1 cellular context compared by ENCODE assay signal in genomic region chr6:16821834-16822264, GRCh38.
TF ChIP-seq lines count a peak whose summit lies in the region.

No MANE protein-coding gene starts in this region.

TF ChIP-seq in HepG2, 621 proteins besides CTCF, POLR2A, EP300 and RAD21 (continued from another document and continues in another):
- TF ChIP-seq ETS1 (CRISPR knock-in tag; IDR thresholded peaks at IDR 0.05) = no peak
- TF ChIP-seq IRF9 (CRISPR knock-in tag; IDR thresholded peaks at IDR 0.05; ENCODE audit: borderline replicate concordance) = 0 out of 2 replicates have a peak, but pooled peaks have one; percentile 63
- no peak for TF ChIP-seq GRHL1 (CRISPR knock-in tag; conservative IDR thresholded peaks at IDR 0.05)
- TF ChIP-seq ZNF124 (CRISPR knock-in tag; IDR thresholded peaks at IDR 0.05) = peak; percentile 79; the same call in 1 of the 2 replicates
- TF ChIP-seq CCDC6 (CRISPR knock-in tag; IDR thresholded peaks at IDR 0.05) = peak; percentile 33; the same call in 1 of the 2 replicates
- TF ChIP-seq RAD51 (IDR thresholded peaks at IDR 0.05; ENCODE audit: borderline replicate concordance) = no peak
- TF ChIP-seq ZNF30 (CRISPR knock-in tag; IDR thresholded peaks at IDR 0.05) = no peak
- peak; percentile 93 for TF ChIP-seq ASH2L (IDR thresholded peaks at IDR 0.05; ENCODE audit: insufficient read length, low read depth, low read length)
- TF ChIP-seq SIN3A (IDR thresholded peaks at IDR 0.05; ENCODE audit: borderline replicate concordance, low read depth, low read length) = peak; percentile 90
- peak; percentile 99 for TF ChIP-seq ZNF501 (CRISPR knock-in tag; IDR thresholded peaks at IDR 0.05)
- peak; percentile 94 for TF ChIP-seq MEF2D (CRISPR knock-in tag; IDR thresholded peaks at IDR 0.05)
- TF ChIP-seq ZNF629 (CRISPR knock-in tag; conservative IDR thresholded peaks at IDR 0.05) = peak; percentile 77
- peak; percentile 91 for TF ChIP-seq ZNF362 (CRISPR knock-in tag; IDR thresholded peaks at IDR 0.05; ENCODE audit: borderline replicate concordance)
- TF ChIP-seq ZNF552 (CRISPR knock-in tag; IDR thresholded peaks at IDR 0.05; ENCODE audit: borderline replicate concordance) = peak; percentile 23; the same call in 1 of the 2 replicates
- no peak for TF ChIP-seq ZNF564 (CRISPR knock-in tag; IDR thresholded peaks at IDR 0.05)
- peak; percentile 88 for TF ChIP-seq ARNTL (CRISPR knock-in tag; IDR thresholded peaks at IDR 0.05)
- peak; percentile 89 for TF ChIP-seq TBL1XR1 (IDR thresholded peaks at IDR 0.05; ENCODE audit: borderline replicate concordance, low read length, partially characterized antibody)
- peak; percentile 80 for TF ChIP-seq BHLHE40 (IDR thresholded peaks at IDR 0.05; ENCODE audit: low read length)
- TF ChIP-seq TOPORS (CRISPR knock-in tag; IDR thresholded peaks at IDR 0.05) = peak; percentile 96
- TF ChIP-seq ZNF382 (CRISPR knock-in tag; IDR thresholded peaks at IDR 0.05; ENCODE audit: borderline replicate concordance) = no peak
- TF ChIP-seq RARA (CRISPR knock-in tag; IDR thresholded peaks at IDR 0.05) = peak; percentile 97
- TF ChIP-seq ZNF747 (CRISPR knock-in tag; IDR thresholded peaks at IDR 0.05; ENCODE audit: borderline replicate concordance) = no peak
- peak; percentile 80 for TF ChIP-seq ZBTB26 (CRISPR knock-in tag; IDR thresholded peaks at IDR 0.05; ENCODE audit: borderline replicate concordance)
- TF ChIP-seq FOXA3 (CRISPR knock-in tag; IDR thresholded peaks at IDR 0.05) = peak; percentile 95
- peak; percentile 84 for TF ChIP-seq ZNF746 (CRISPR knock-in tag; IDR thresholded peaks at IDR 0.05)
- TF ChIP-seq AFF4 (CRISPR knock-in tag; IDR thresholded peaks at IDR 0.05) = no peak
- no peak for TF ChIP-seq HNRNPH1 (optimal IDR thresholded peaks at IDR 0.05; ENCODE audit: low read depth, low read length)
- TF ChIP-seq SP1 (IDR thresholded peaks at IDR 0.05) = no peak
- TF ChIP-seq SP1 (CRISPR knock-in tag; IDR thresholded peaks at IDR 0.05) = peak; percentile 48; the same call in 1 of the 2 replicates
- no peak for TF ChIP-seq GABPA (IDR thresholded peaks at IDR 0.05; ENCODE audit: low read depth, low read length)
- peak; percentile 51 for TF ChIP-seq GABPA (CRISPR knock-in tag; IDR thresholded peaks at IDR 0.05; ENCODE audit: low read depth)
- peak; percentile 67; the same call in 1 of the 2 replicates for TF ChIP-seq ZHX2 (IDR thresholded peaks at IDR 0.05; ENCODE audit: low read depth)
- TF ChIP-seq ZHX2 (CRISPR knock-in tag; IDR thresholded peaks at IDR 0.05; ENCODE audit: borderline replicate concordance) = no peak
- TF ChIP-seq ERF (CRISPR knock-in tag; IDR thresholded peaks at IDR 0.05) = peak; percentile 97
- no peak for TF ChIP-seq FLYWCH1 (CRISPR knock-in tag; IDR thresholded peaks at IDR 0.05)
- peak; percentile 94 for TF ChIP-seq ZNF205 (CRISPR knock-in tag; IDR thresholded peaks at IDR 0.05)
- peak; percentile 60; the same call in 1 of the 2 replicates for TF ChIP-seq ZFY (CRISPR knock-in tag; IDR thresholded peaks at IDR 0.05)
- peak; percentile 95 for TF ChIP-seq BCL6 (CRISPR knock-in tag; IDR thresholded peaks at IDR 0.05)
- peak; percentile 99 for TF ChIP-seq ZNF331 (CRISPR knock-in tag; IDR thresholded peaks at IDR 0.05)
- TF ChIP-seq ZFAT (CRISPR knock-in tag; conservative IDR thresholded peaks at IDR 0.05) = no peak
- no peak; the same call in none of the 2 replicates for TF ChIP-seq RNF2 (conservative IDR thresholded peaks at IDR 0.05; ENCODE audit: low read depth)
- TF ChIP-seq ZNF367 (CRISPR knock-in tag; IDR thresholded peaks at IDR 0.05; ENCODE audit: borderline replicate concordance) = no peak
- peak; percentile 87 for TF ChIP-seq ZFX (CRISPR knock-in tag; IDR thresholded peaks at IDR 0.05; ENCODE audit: low read depth)
- TF ChIP-seq ZXDC (CRISPR knock-in tag; IDR thresholded peaks at IDR 0.05) = peak; percentile 72
- peak; percentile 72; the same call in 1 of the 2 replicates for TF ChIP-seq ZSCAN31 (CRISPR knock-in tag; IDR thresholded peaks at IDR 0.05; ENCODE audit: low read depth)
